9 cellular contexts compared by ENCODE assay signal in the genomic region with DNA sequence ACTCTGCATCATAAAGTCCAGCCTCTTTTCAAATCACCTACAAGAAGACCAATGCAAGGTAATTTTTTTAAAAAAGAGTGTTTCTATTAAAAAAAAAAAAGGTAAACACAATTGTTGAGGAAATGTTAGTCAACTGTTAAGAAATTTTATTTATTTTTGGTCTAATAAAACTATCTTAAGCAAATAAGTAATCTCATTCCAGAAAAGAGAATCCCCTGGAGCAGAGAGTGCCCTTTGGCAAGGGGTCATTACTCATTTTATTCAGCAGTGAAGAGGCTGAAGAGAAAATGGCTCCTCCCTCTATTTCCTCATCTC.
DNase-seq lines count a peak whose midpoint lies in the region; ATAC-seq and FAIRE-seq lines count a peak whose summit lies in the region.
"Had no signal": no experiment of that assay in that cellular context is flagged by ENCODE, and none has a peak within 500 bp of the region (broad histone marks: within the 10 kb centered on the region; RNA-seq: fewer than 3 reads in every experiment).

No MANE protein-coding gene starts in this region.

- peaks cover 17 to 20% of the 10 kb centered on the region in 2 donors for H3K4me1 ChIP-seq in mucosa of rectum (ENCODE audit: control insufficient read depth in 2 of 2, insufficient read depth in 2 of 2, low read length in 2 of 2)

- no peak for ATAC-seq in activated T-helper 17 cell treated with anti-CD3 and anti-CD28 coated beads, Interleukin-2, amount 50 U/mL, for 72 hours (replicated peaks)
- ATAC-seq in HG02763 (IDR thresholded peaks at IDR 0.05; ENCODE audit: unreplicated experiment), result no peak

- peaks cover 0 to 4% of the 10 kb centered on the region in 2 donors for H3K36me3 ChIP-seq in mucosa of rectum (ENCODE audit: control insufficient read depth in 2 of 2, insufficient read depth in 2 of 2, low read length in 2 of 2)

- H3K36me3 Mint-ChIP-seq in activated T-helper 17 cell treated with anti-CD3 and anti-CD28 coated beads, Interleukin-2, amount 50 U/mL, for 72 hours (ENCODE audit: low read depth), result peaks cover 86% of the 10 kb centered on the region

- H3K27ac ChIP-seq in mucosa of rectum (ENCODE audit: low read depth in 2 of 2, low read length in 2 of 2), result peak overlapping the region; percentile 50 to 70

- H3K9ac ChIP-seq in mucosa of rectum (ENCODE audit: low read depth in 1 of 2, low read length in 2 of 2), result peak overlapping the region in 1 of 2 donors; percentile 57

- H3K27me3 Mint-ChIP-seq in activated T-helper 17 cell treated with anti-CD3 and anti-CD28 coated beads, Interleukin-2, amount 50 U/mL, for 72 hours, result no peaks in the 10 kb centered on the region

- peak overlapping the region; percentile 73 for H3K4me3 Mint-ChIP-seq in activated T-helper 17 cell treated with anti-CD3 and anti-CD28 coated beads, Interleukin-2, amount 50 U/mL, for 72 hours
- H3K4me3 Mint-ChIP-seq: endodermal cell had no signal

- peak overlapping the region; percentile 95 for H3K27ac Mint-ChIP-seq in activated T-helper 17 cell treated with anti-CD3 and anti-CD28 coated beads, Interleukin-2, amount 50 U/mL, for 72 hours
- H3K27ac Mint-ChIP-seq: endodermal cell had no signal

- peaks cover 35% of the 10 kb centered on the region for H3K4me1 Mint-ChIP-seq in activated T-helper 17 cell treated with anti-CD3 and anti-CD28 coated beads, Interleukin-2, amount 50 U/mL, for 72 hours

- no peaks in the 10 kb centered on the region for H3K27me3 ChIP-seq in mucosa of rectum (ENCODE audit: control insufficient read depth in 2 of 2, insufficient read depth in 2 of 2, low read length in 2 of 2)

- H3K9me3 ChIP-seq in mucosa of rectum (ENCODE audit: control insufficient read depth in 2 of 2, low read length in 2 of 2), result no peaks in the 10 kb centered on the region

- FAIRE-seq in urothelium cell line (lab: Jason Lieb, UNC), result no peak

- no peaks in the 10 kb centered on the region for H3K9me3 Mint-ChIP-seq in activated T-helper 17 cell treated with anti-CD3 and anti-CD28 coated beads, Interleukin-2, amount 50 U/mL, for 72 hours
- H3K9me3 Mint-ChIP-seq: endodermal cell had no signal

- no peak overlapping the region for H3K4me3 ChIP-seq in mucosa of rectum (ENCODE audit: low read length in 2 of 2)

- DNase-seq in COLO829 (ENCODE audit: low spot score) (peak; percentile 63), LHCN-M2 (ENCODE audit: low read depth) (peak; percentile 91), urothelium cell line (ENCODE audit: low spot score) (no peak), HPDE6-E6E7 (ENCODE audit: extremely low spot score) (no peak)
- no peak for DNase-seq in activated CD4-positive, alpha-beta T cell treated with anti-CD3 and anti-CD28 coated beads, Interleukin-2, amount 50 U/mL, for 1 hour

Comparison
In these comparisons a context has a peak if more than half of its experiments do, and no peak if none do; other contexts are left out.
1. DNase-seq: peak in COLO829 (single experiment) and LHCN-M2 (single experiment); none in urothelium cell line (single experiment), HPDE6-E6E7 (single experiment) and activated CD4-positive, alpha-beta T cell treated with anti-CD3 and anti-CD28 coated beads, Interleukin-2, amount 50 U/mL, for 1 hour (single experiment).